12 cellular contexts compared by ENCODE assay signal in the genomic region with DNA sequence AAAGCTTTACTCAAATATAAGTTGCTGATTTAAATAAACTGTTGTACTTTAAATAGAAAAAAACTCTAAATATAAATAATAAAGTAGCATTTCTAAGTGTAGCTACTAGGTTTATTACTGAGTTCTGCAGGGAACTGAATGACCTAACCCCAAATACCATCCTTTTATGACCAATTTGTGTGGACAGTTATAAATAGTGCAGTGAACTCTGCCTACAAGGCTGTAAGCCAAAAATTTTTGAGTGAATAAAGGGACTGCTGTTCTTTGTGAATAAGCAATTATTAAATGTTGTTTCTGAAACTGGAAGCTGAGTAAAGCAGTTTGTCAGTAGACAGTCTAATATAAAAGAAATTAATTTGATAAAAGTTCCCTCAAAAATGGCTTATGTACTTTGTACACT.
DNase-seq lines count a peak whose midpoint lies in the region; ATAC-seq, FAIRE-seq and TF ChIP-seq lines count a peak whose summit lies in the region.
"Had no signal": no experiment of that assay in that cellular context is flagged by ENCODE, and none has a peak within 500 bp of the region (broad histone marks: within the 10 kb centered on the region; RNA-seq: fewer than 3 reads in every experiment).

No MANE protein-coding gene starts in this region.

- no peaks in the 10 kb centered on the region for H3K9me3 ChIP-seq in kidney (ENCODE audit: control insufficient read depth in 1 of 2, low read length in 2 of 2)

- no peak overlapping the region for H3K9ac ChIP-seq in kidney (ENCODE audit: low read length in 2 of 2)

- no peaks in the 10 kb centered on the region for H3K4me1 ChIP-seq in kidney (ENCODE audit: control insufficient read depth in 1 of 2, insufficient read depth in 1 of 2, low read depth in 1 of 2, low read length in 2 of 2)
- H3K4me1 ChIP-seq in foreskin keratinocyte: no peaks in the 10 kb centered on the region

- intact Hi-C loops in dorsolateral prefrontal cortex (cut with DNase I) (loop anchor here (5.0 kb wide), 3 partner anchors 77 to 157 kb away; no protein-coding TSS in a partner anchor), kidney (cut with DNase I) (no loop called here)

- ATAC-seq in GM21367 (IDR thresholded peaks at IDR 0.05; ENCODE audit: unreplicated experiment): no peak
- ATAC-seq in foreskin keratinocyte: no peak

- DNase-seq in M059J (ENCODE audit: low read depth) (peak; percentile 25), dorsolateral prefrontal cortex (no peak), kidney (no peak), foreskin keratinocyte (no peak), SW480 (ENCODE audit: low spot score) (no peak)
- DNase-seq: activated CD4-positive, CD25-positive, alpha-beta regulatory T cell treated with anti-CD3 and anti-CD28 coated beads, Interleukin-2, amount 50 U/mL, for 72 hours; COR-L47; endodermal cell; naive B cell; NCI-H2081 treated with DMSO at 0.1 percent for 48 hours had no signal

- TF ChIP-seq CTCF in dorsolateral prefrontal cortex (IDR thresholded peaks at IDR 0.05 in 54 of 56, conservative IDR thresholded peaks at IDR 0.05 in 2 of 56; ENCODE audit: low read depth in 1 of 56, partially characterized antibody in 56 of 56): peak in 9 of 56 donors; percentile 7 to 40 (median 24)
- no peak for TF ChIP-seq CTCF in kidney (IDR thresholded peaks at IDR 0.05; ENCODE audit: borderline replicate concordance, extremely low read depth, insufficient read depth)
- TF ChIP-seq CTCF in foreskin keratinocyte (conservative IDR thresholded peaks at IDR 0.05): no peak

- H3K4me3 ChIP-seq in dorsolateral prefrontal cortex: peak overlapping the region in 17 of 59 donors; percentile 1 to 28 (median 9)
- H3K4me3 ChIP-seq in kidney (ENCODE audit: low read length in 2 of 2): no peak overlapping the region

- H3K27me3 ChIP-seq in dorsolateral prefrontal cortex (peaks cover 0 to 3% (median 0%) of the 10 kb centered on the region in 45 donors), foreskin keratinocyte (peaks cover 18% of the 10 kb centered on the region)

- H3K27ac ChIP-seq in dorsolateral prefrontal cortex (peak overlapping the region in 58 of 59 donors; percentile 48 to 97 (median 88)), kidney (ENCODE audit: low read depth in 2 of 2, low read length in 2 of 2) (no peak overlapping the region), temporal lobe (ENCODE audit: low read depth, low read length) (peak overlapping the region; percentile 92), foreskin keratinocyte (no peak overlapping the region)

- FAIRE-seq in kidney (lab: Jason Lieb, UNC): peak; percentile 88

- H3K36me3 ChIP-seq in kidney (ENCODE audit: control insufficient read depth in 1 of 2, insufficient read depth in 2 of 2, low read length in 2 of 2): no peaks in the 10 kb centered on the region

Comparison
In these comparisons a context has a peak if more than half of its experiments do, and no peak if none do; other contexts are left out.
1. H3K27ac ChIP-seq: peak in dorsolateral prefrontal cortex (58 of 59) and temporal lobe (single experiment); none in kidney (0 of 2) and foreskin keratinocyte (single experiment).